In genomic region chr3:152269423-152270144, GRCh38 we compare ENCODE assay signal across 8 cellular contexts. TPM values are rescaled to one million over a fixed set of nuclear protein-coding genes. Genes with fewer than 3 reads are reported as not detected.
DNase-seq lines count a peak whose midpoint lies in the region; ATAC-seq and TF ChIP-seq lines count a peak whose summit lies in the region.

No MANE protein-coding gene starts in this region.

- TF ChIP-seq RAD21 in neural cell (conservative IDR thresholded peaks at IDR 0.05), result no peak

- H3K9me3 ChIP-seq in neural cell (ENCODE audit: low read length), result no peaks in the 10 kb centered on the region

- no peaks in the 10 kb centered on the region for H3K27me3 ChIP-seq in neural cell (ENCODE audit: insufficient read depth, low read depth, low read length)

- H3K36me3 ChIP-seq in neural cell (ENCODE audit: insufficient read depth, low read length), result no peaks in the 10 kb centered on the region

- CTCF ChIA-PET in GM10248 (lab: Yijun Ruan, JAX), result interaction anchor here (1.4 to 3.3 kb wide), 3 partner anchors 10 to 174 kb away, joined by 3 to 14 read pairs (median 7); no protein-coding TSS in a partner anchor

- H3K4me2 ChIP-seq in neural cell (ENCODE audit: low read length), result peak overlapping the region; percentile 56

- H2AFZ ChIP-seq in neural cell (ENCODE audit: low read depth, low read length), result peak overlapping the region; percentile 81

- TF ChIP-seq EP300 in neural cell (conservative IDR thresholded peaks at IDR 0.05; ENCODE audit: poor library complexity, severe bottlenecking), result no peak

- TF ChIP-seq CTCF in AG10803 (conservative IDR thresholded peaks at IDR 0.05; ENCODE audit: low read length) (no peak), fibroblast of the aortic adventitia (IDR thresholded peaks at IDR 0.05; ENCODE audit: insufficient read depth, low read length) (no peak), neural cell (IDR thresholded peaks at IDR 0.05; ENCODE audit: poor library complexity, severe bottlenecking) (no peak), GM10248 (IDR thresholded peaks at IDR 0.05; ENCODE audit: control extremely low read depth, extremely low read depth, low read depth, missing control alignments) (no peak)

- ATAC-seq in GM18870 (IDR thresholded peaks at IDR 0.05; ENCODE audit: unreplicated experiment) (peak; percentile 9), HG03175 (IDR thresholded peaks at IDR 0.05; ENCODE audit: unreplicated experiment) (peak; percentile 27)

- H3K4me3 ChIP-seq in AG10803 (ENCODE audit: low read length) (peak overlapping the region; percentile 60), fibroblast of the aortic adventitia (ENCODE audit: low read depth, low read length) (peak overlapping the region; percentile 74), neural cell (ENCODE audit: low read length) (peak overlapping the region; percentile 87)

- no peaks in the 10 kb centered on the region for H3K9me2 ChIP-seq in neural cell (ENCODE audit: insufficient read depth, low read length)

- POLR2A ChIA-PET in GM10248 (lab: Yijun Ruan, JAX), result interaction anchor here (0.6 to 1.1 kb wide), 3 partner anchors 10 to 66 kb away, joined by 3 to 4 read pairs (median 3); no protein-coding TSS in a partner anchor

- peak overlapping the region; percentile 79 for H3K27ac ChIP-seq in neural cell (ENCODE audit: low read length)

- DNase-seq in AG10803 (ENCODE audit: low read depth), result peak; percentile 96
- DNase-seq in NCI-H510A treated with DMSO at 0.1 percent for 48 hours (lab: John Stamatoyannopoulos, UW), result peak; percentile 64
- DNase-seq in activated T-helper 1 cell treated with Interleukin-2 at 50 U/mL for 16 hours (ENCODE audit: low read depth), result peak; percentile 36
- peak; percentile 97 for DNase-seq in fibroblast of the aortic adventitia (ENCODE audit: low read depth)
- no peak for DNase-seq in GM10248 (ENCODE audit: extremely low spot score)

- H3K79me2 ChIP-seq in neural cell (replicated peaks; ENCODE audit: insufficient read depth, low read length), result peaks cover 48% of the 10 kb centered on the region

- H3K9ac ChIP-seq in neural cell (ENCODE audit: low read length), result peak overlapping the region; percentile 76

- H3F3A ChIP-seq in neural cell (ENCODE audit: insufficient read depth, low read length, poor library complexity, severe bottlenecking), result peaks cover 3% of the 10 kb centered on the region

- no peaks in the 10 kb centered on the region for H4K20me1 ChIP-seq in neural cell (ENCODE audit: insufficient read depth)

TF ChIP-seq in neural cell, 6 proteins besides CTCF, POLR2A, EP300 and RAD21:
- peak; percentile 42 for TF ChIP-seq MXI1 (conservative IDR thresholded peaks at IDR 0.05; ENCODE audit: poor library complexity, severe bottlenecking)
- TF ChIP-seq EZH2 (IDR thresholded peaks at IDR 0.05; ENCODE audit: borderline replicate concordance, insufficient read depth, low read length, poor library complexity, severe bottlenecking), result no peak
TF ChIP-seq in neural cell: peak in this region for 1.

RNA-seq across cellular contexts. Expression of gene MBNL1, which starts 0.9 kb away (rescaled TPM):
- total RNA-seq in fibroblast of the aortic adventitia (ENCODE audit: low replicate concordance), result 105 and 465 TPM in 2 replicates
- 12.7 and 13.3 TPM in 2 replicates for polyA plus RNA-seq in neural cell
- 73.8 and 76.2 TPM in 2 replicates for polyA minus RNA-seq in neural cell
